10 cellular contexts compared by ENCODE assay signal in genomic region chr3:138066383-138066782, GRCh38. TPM values are rescaled to one million over a fixed set of nuclear protein-coding genes. Genes with fewer than 3 reads are reported as not detected.
DNase-seq lines count a peak whose midpoint lies in the region; ATAC-seq and TF ChIP-seq lines count a peak whose summit lies in the region.
"Had no signal": no experiment of that assay in that cellular context is flagged by ENCODE, and none has a peak within 500 bp of the region (broad histone marks: within the 10 kb centered on the region; RNA-seq: fewer than 3 reads in every experiment).

No MANE protein-coding gene starts in this region.

- H3K27ac Mint-ChIP-seq in activated CD4-positive, alpha-beta T cell treated with anti-CD3 and anti-CD28 coated beads, Interleukin-2, amount 10 ng/mL, durations not matched to agents 24 days and 14 days, result peak overlapping the region; percentile 81
- H3K27ac Mint-ChIP-seq in osteocyte (ENCODE audit: unreplicated experiment), result no peak overlapping the region

- peak overlapping the region; percentile 2 for H3K4me3 Mint-ChIP-seq in activated CD4-positive, alpha-beta T cell treated with anti-CD3 and anti-CD28 coated beads, Interleukin-2, amount 10 ng/mL, durations not matched to agents 24 days and 14 days
- no peak overlapping the region for H3K4me3 Mint-ChIP-seq in osteocyte (ENCODE audit: unreplicated experiment)

- H3K27me3 Mint-ChIP-seq in activated CD4-positive, alpha-beta T cell treated with anti-CD3 and anti-CD28 coated beads, Interleukin-2, amount 10 ng/mL, durations not matched to agents 24 days and 14 days, result peaks cover 17% of the 10 kb centered on the region
- no peaks in the 10 kb centered on the region for H3K27me3 Mint-ChIP-seq in osteocyte (ENCODE audit: unreplicated experiment)

- peak; percentile 94 for ATAC-seq in GM21717 (IDR thresholded peaks at IDR 0.05; ENCODE audit: unreplicated experiment)
- peak; percentile 92 for ATAC-seq in HG03354 (IDR thresholded peaks at IDR 0.05; ENCODE audit: poor library complexity, severe bottlenecking, unreplicated experiment)
- ATAC-seq: A549 had no signal

- TF ChIP-seq CTCF in osteocyte (IDR thresholded peaks at IDR 0.05), result no peak

- no peaks in the 10 kb centered on the region for H3K36me3 Mint-ChIP-seq in activated CD4-positive, alpha-beta T cell treated with anti-CD3 and anti-CD28 coated beads, Interleukin-2, amount 10 ng/mL, durations not matched to agents 24 days and 14 days (ENCODE audit: low read depth)
- peaks cover 27% of the 10 kb centered on the region for H3K36me3 Mint-ChIP-seq in osteocyte (ENCODE audit: unreplicated experiment)

- H3K9me3 Mint-ChIP-seq in activated CD4-positive, alpha-beta T cell treated with anti-CD3 and anti-CD28 coated beads, Interleukin-2, amount 10 ng/mL, durations not matched to agents 24 days and 14 days, result no peaks in the 10 kb centered on the region
- no peaks in the 10 kb centered on the region for H3K9me3 Mint-ChIP-seq in osteocyte (ENCODE audit: unreplicated experiment)

- peak; percentile 72 for DNase-seq in activated CD4-positive, alpha-beta T cell treated with anti-CD3 and anti-CD28 coated beads, Interleukin-2, amount 10 ng/mL, durations not matched to agents 24 days and 14 days
- no peak for DNase-seq in activated CD4-positive, alpha-beta T cell treated with anti-CD3 and anti-CD28 coated beads for 4 hours
- DNase-seq in stimulated activated CD4-positive, alpha-beta T cell treated with anti-CD3 and anti-CD28 coated beads, Interleukin-4, amount 100 ng/mL, for 48 hours (ENCODE audit: low read depth in 2 of 2), result peak; percentile 18 to 32
- DNase-seq in erythroblast (lab: John Stamatoyannopoulos, UW), result no peak
- no peak for DNase-seq in islet precursor cell
- no peak for DNase-seq in osteocyte (ENCODE audit: extremely low spot score, unreplicated experiment)
- DNase-seq: NCI-H345 had no signal

- peaks cover 12% of the 10 kb centered on the region for H3K4me1 Mint-ChIP-seq in activated CD4-positive, alpha-beta T cell treated with anti-CD3 and anti-CD28 coated beads, Interleukin-2, amount 10 ng/mL, durations not matched to agents 24 days and 14 days
- no peaks in the 10 kb centered on the region for H3K4me1 Mint-ChIP-seq in osteocyte (ENCODE audit: unreplicated experiment)

- no peak for TF ChIP-seq POLR2A in erythroblast (IDR thresholded peaks at IDR 0.05; ENCODE audit: low read length)

- intact Hi-C loops in activated CD4-positive, alpha-beta T cell treated with anti-CD3 and anti-CD28 coated beads, Interleukin-2, amount 10 ng/mL, durations not matched to agents 24 days and 14 days (cut with micrococcal nuclease), result loop anchor here (1.0 to 10.0 kb wide), 5 partner anchors 16 to 1869 kb away; partner anchors contain the start of genes DBR1 and MSL2

RNA-seq across cellular contexts. Expression of gene DZIP1L, which starts 49.0 kb away (rescaled TPM):
- 0.09 TPM in 1 of 2 replicates, not detected in the other for total RNA-seq in activated CD4-positive, alpha-beta T cell treated with anti-CD3 and anti-CD28 coated beads, Interleukin-2, amount 10 ng/mL, durations not matched to agents 24 days and 14 days
- 21.9 and 23.4 TPM in 2 replicates for total RNA-seq in osteocyte

RNA-seq across cellular contexts. Expression of gene CLDN18, which starts 56.4 kb away (rescaled TPM):
- not detected in 2 replicates for total RNA-seq in activated CD4-positive, alpha-beta T cell treated with anti-CD3 and anti-CD28 coated beads, Interleukin-2, amount 10 ng/mL, durations not matched to agents 24 days and 14 days
- not detected in 2 replicates for total RNA-seq in osteocyte

Comparison
In these comparisons a context has a peak if more than half of its experiments do, and no peak if none do; other contexts are left out.
1. DNase-seq: peak in activated CD4-positive, alpha-beta T cell treated with anti-CD3 and anti-CD28 coated beads, Interleukin-2, amount 10 ng/mL, durations not matched to agents 24 days and 14 days (single experiment) and stimulated activated CD4-positive, alpha-beta T cell treated with anti-CD3 and anti-CD28 coated beads, Interleukin-4, amount 100 ng/mL, for 48 hours (2 of 2); none in activated CD4-positive, alpha-beta T cell treated with anti-CD3 and anti-CD28 coated beads for 4 hours (0 of 2), erythroblast (0 of 2), islet precursor cell (single experiment) and osteocyte (single experiment).
2. RNA of gene DZIP1L, which starts 49.0 kb away (total RNA-seq): 21.9 to 23.4 TPM in osteocyte; 0.09 TPM in activated CD4-positive, alpha-beta T cell treated with anti-CD3 and anti-CD28 coated beads, Interleukin-2, amount 10 ng/mL, durations not matched to agents 24 days and 14 days; every median in the first group is over 10 times any median in the second.